ENCODE assay signal across 8 cellular contexts in genomic region chr2:204260162-204260877, GRCh38.
DNase-seq lines count a peak whose midpoint lies in the region; ATAC-seq and TF ChIP-seq lines count a peak whose summit lies in the region.

No MANE protein-coding gene starts in this region.

- DNase-seq in natural killer cell (no peak), HPDE6-E6E7 (ENCODE audit: extremely low spot score) (peak; percentile 22), NT2/D1 (ENCODE audit: low read depth, low spot score) (peak; percentile 80), trophoblast cell (peak; percentile 68 to 83)
- no peak for DNase-seq in natural killer cell treated with Interleukin-12 subunit alpha and Interleukin-12 subunit beta and Interleukin-15 and Interleukin-18, amount 100 ng/mL, for 72 hours (ENCODE audit: low spot score)
- peak; percentile 14 for DNase-seq in activated T-helper 2 cell treated with anti-CD3 and anti-CD28 coated beads, Interferon-gamma antibody, Interleukin-2, Interleukin-4, amounts not matched to agents 10 μg/mL and 5 μg/mL and 100 μg/mL, durations not matched to agents 14 hours and 24 hours and 36 hours (ENCODE audit: low spot score)

- no peaks in the 10 kb centered on the region for H3K4me1 ChIP-seq in NT2/D1 (ENCODE audit: insufficient read depth, insufficient read length)
- peaks cover 0 to 25% (median 0%) of the 10 kb centered on the region in 3 donors for H3K4me1 ChIP-seq in gastroesophageal sphincter
- peaks cover 4 to 10% of the 10 kb centered on the region in 2 experiments for H3K4me1 ChIP-seq in trophoblast cell (ENCODE audit: control insufficient read depth in 1 of 2, insufficient read depth in 2 of 2, low read length in 2 of 2)

- no peak for TF ChIP-seq EP300 in gastroesophageal sphincter (IDR thresholded peaks at IDR 0.05)

- no peak overlapping the region for H3K4me3 ChIP-seq in NT2/D1 (ENCODE audit: insufficient read length, low read depth)
- H3K4me3 ChIP-seq in gastroesophageal sphincter, result no peak overlapping the region
- H3K4me3 ChIP-seq in trophoblast cell (ENCODE audit: low read depth, low read length), result no peak overlapping the region

- H2BK12ac ChIP-seq in trophoblast cell (ENCODE audit: low read length), result no peak overlapping the region

- no peak overlapping the region for H4K91ac ChIP-seq in trophoblast cell (ENCODE audit: low read depth, low read length)

- intact Hi-C loops in natural killer cell (cut with micrococcal nuclease), result no loop called here
- intact Hi-C loops in activated T-helper 2 cell treated with anti-CD3 and anti-CD28 coated beads, Interferon-gamma antibody, Interleukin-2, Interleukin-4, amounts not matched to agents 10 μg/mL and 5 μg/mL and 100 μg/mL, durations not matched to agents 14 hours and 24 hours and 36 hours (cut with micrococcal nuclease), result loop anchor here (2.0 kb wide), 1 partner anchor 116 kb away; no protein-coding TSS in a partner anchor

- H3K27me3 ChIP-seq in NT2/D1 (ENCODE audit: insufficient read depth, insufficient read length) (no peaks in the 10 kb centered on the region), gastroesophageal sphincter (no peaks in the 10 kb centered on the region), trophoblast cell (ENCODE audit: insufficient read depth, low read length) (no peaks in the 10 kb centered on the region)

- no peak overlapping the region for H3K27ac ChIP-seq in gastroesophageal sphincter
- no peak overlapping the region for H3K27ac ChIP-seq in trophoblast cell (ENCODE audit: low read depth, low read length)

- H3K79me2 ChIP-seq in trophoblast cell (ENCODE audit: control insufficient read depth, insufficient read depth, low read length, poor library complexity), result no peaks in the 10 kb centered on the region

- no peaks in the 10 kb centered on the region for H3K36me3 Mint-ChIP-seq in natural killer cell
- H3K36me3 Mint-ChIP-seq in natural killer cell treated with Interleukin-12 subunit alpha and Interleukin-12 subunit beta and Interleukin-15 and Interleukin-18, amount 100 ng/mL, for 72 hours, result no peaks in the 10 kb centered on the region
- H3K36me3 Mint-ChIP-seq in activated T-helper 2 cell treated with anti-CD3 and anti-CD28 coated beads, Interferon-gamma antibody, Interleukin-2, Interleukin-4, amounts not matched to agents 10 μg/mL and 5 μg/mL and 100 μg/mL, durations not matched to agents 14 hours and 24 hours and 36 hours (ENCODE audit: low read depth), result no peaks in the 10 kb centered on the region

- no peaks in the 10 kb centered on the region for H3K9me3 ChIP-seq in NT2/D1 (ENCODE audit: insufficient read depth, low read length)
- no peaks in the 10 kb centered on the region for H3K9me3 ChIP-seq in gastroesophageal sphincter
- no peaks in the 10 kb centered on the region for H3K9me3 ChIP-seq in trophoblast cell (ENCODE audit: insufficient read depth, low read depth, low read length)

- no peak overlapping the region for H2AK5ac ChIP-seq in trophoblast cell (ENCODE audit: low read length)

- H3K14ac ChIP-seq in trophoblast cell (ENCODE audit: low read length), result no peak overlapping the region

- no peak overlapping the region for H3K27ac Mint-ChIP-seq in natural killer cell
- no peak overlapping the region for H3K27ac Mint-ChIP-seq in natural killer cell treated with Interleukin-12 subunit alpha and Interleukin-12 subunit beta and Interleukin-15 and Interleukin-18, amount 100 ng/mL, for 72 hours
- no peak overlapping the region for H3K27ac Mint-ChIP-seq in activated T-helper 2 cell treated with anti-CD3 and anti-CD28 coated beads, Interferon-gamma antibody, Interleukin-2, Interleukin-4, amounts not matched to agents 10 μg/mL and 5 μg/mL and 100 μg/mL, durations not matched to agents 14 hours and 24 hours and 36 hours

- peaks cover 20 to 51% of the 10 kb centered on the region in 2 donors for H3K27me3 Mint-ChIP-seq in natural killer cell (ENCODE audit: low read depth in 2 of 2)
- peaks cover 32 to 38% of the 10 kb centered on the region in 2 donors for H3K27me3 Mint-ChIP-seq in natural killer cell treated with Interleukin-12 subunit alpha and Interleukin-12 subunit beta and Interleukin-15 and Interleukin-18, amount 100 ng/mL, for 72 hours
- peaks cover 53% of the 10 kb centered on the region for H3K27me3 Mint-ChIP-seq in activated T-helper 2 cell treated with anti-CD3 and anti-CD28 coated beads, Interferon-gamma antibody, Interleukin-2, Interleukin-4, amounts not matched to agents 10 μg/mL and 5 μg/mL and 100 μg/mL, durations not matched to agents 14 hours and 24 hours and 36 hours (ENCODE audit: low read depth)

- H3K79me1 ChIP-seq in trophoblast cell (ENCODE audit: low read length), result no peaks in the 10 kb centered on the region

- H3K23ac ChIP-seq in trophoblast cell (ENCODE audit: low read length), result no peak overlapping the region

- TF ChIP-seq CTCF in natural killer cell (IDR thresholded peaks at IDR 0.05) (peak; percentile 42), gastroesophageal sphincter (IDR thresholded peaks at IDR 0.05) (peak; percentile 63 to 82 (median 78))

- TF ChIP-seq POLR2A in gastroesophageal sphincter (IDR thresholded peaks at IDR 0.05), result no peak

- no peak overlapping the region for H3K4me3 Mint-ChIP-seq in natural killer cell
- no peak overlapping the region for H3K4me3 Mint-ChIP-seq in natural killer cell treated with Interleukin-12 subunit alpha and Interleukin-12 subunit beta and Interleukin-15 and Interleukin-18, amount 100 ng/mL, for 72 hours
- no peak overlapping the region for H3K4me3 Mint-ChIP-seq in activated T-helper 2 cell treated with anti-CD3 and anti-CD28 coated beads, Interferon-gamma antibody, Interleukin-2, Interleukin-4, amounts not matched to agents 10 μg/mL and 5 μg/mL and 100 μg/mL, durations not matched to agents 14 hours and 24 hours and 36 hours (ENCODE audit: low read depth)

- H3K4me2 ChIP-seq in trophoblast cell (ENCODE audit: low read length), result no peak overlapping the region

- H3K4ac ChIP-seq in trophoblast cell (ENCODE audit: low read depth, low read length), result no peak overlapping the region

- H2BK5ac ChIP-seq in trophoblast cell (ENCODE audit: low read depth, low read length, poor library complexity), result no peak overlapping the region

- 33 to 41% methylated on average over 9 of the region's 9 CpGs for WGBS in gastroesophageal sphincter (ENCODE audit: low coverage in 1 of 2), 2 donors
- WGBS in trophoblast cell (ENCODE audit: extremely low coverage, insufficient coverage, insufficient read length), result no CpG with 5 or more reads among the region's 9 CpGs

- no peaks in the 10 kb centered on the region for H3K9me3 Mint-ChIP-seq in natural killer cell
- no peaks in the 10 kb centered on the region for H3K9me3 Mint-ChIP-seq in natural killer cell treated with Interleukin-12 subunit alpha and Interleukin-12 subunit beta and Interleukin-15 and Interleukin-18, amount 100 ng/mL, for 72 hours
- no peaks in the 10 kb centered on the region for H3K9me3 Mint-ChIP-seq in activated T-helper 2 cell treated with anti-CD3 and anti-CD28 coated beads, Interferon-gamma antibody, Interleukin-2, Interleukin-4, amounts not matched to agents 10 μg/mL and 5 μg/mL and 100 μg/mL, durations not matched to agents 14 hours and 24 hours and 36 hours

- H3K36me3 ChIP-seq in NT2/D1 (ENCODE audit: insufficient read depth, insufficient read length, low read length) (no peaks in the 10 kb centered on the region), gastroesophageal sphincter (no peaks in the 10 kb centered on the region), trophoblast cell (ENCODE audit: control insufficient read depth in 1 of 2, insufficient read depth in 2 of 2, low read length in 2 of 2) (no peaks in the 10 kb centered on the region)

- no peak overlapping the region for H4K12ac ChIP-seq in trophoblast cell (ENCODE audit: low read depth, low read length)

- ATAC-seq in natural killer cell (peak in 1 of 3 donors; percentile 51), gastroesophageal sphincter (peak; percentile 57), HG03095 (IDR thresholded peaks at IDR 0.05; ENCODE audit: unreplicated experiment) (no peak)
- ATAC-seq in natural killer cell treated with Interleukin-12 subunit alpha and Interleukin-12 subunit beta and Interleukin-15 and Interleukin-18, amount 100 ng/mL, for 72 hours, result no peak

- no peak overlapping the region for H2AFZ ChIP-seq in trophoblast cell (ENCODE audit: insufficient read depth, low read length, poor library complexity)

- no peaks in the 10 kb centered on the region for H3K4me1 Mint-ChIP-seq in natural killer cell
- no peaks in the 10 kb centered on the region for H3K4me1 Mint-ChIP-seq in natural killer cell treated with Interleukin-12 subunit alpha and Interleukin-12 subunit beta and Interleukin-15 and Interleukin-18, amount 100 ng/mL, for 72 hours (ENCODE audit: low read depth in 2 of 2)
- H3K4me1 Mint-ChIP-seq in activated T-helper 2 cell treated with anti-CD3 and anti-CD28 coated beads, Interferon-gamma antibody, Interleukin-2, Interleukin-4, amounts not matched to agents 10 μg/mL and 5 μg/mL and 100 μg/mL, durations not matched to agents 14 hours and 24 hours and 36 hours (ENCODE audit: low read depth), result peaks cover 2% of the 10 kb centered on the region

- no peak overlapping the region for H4K8ac ChIP-seq in trophoblast cell (ENCODE audit: low read depth, low read length)

- no peak overlapping the region for H3K18ac ChIP-seq in trophoblast cell (ENCODE audit: low read length)

- H2BK120ac ChIP-seq in trophoblast cell (ENCODE audit: insufficient read depth, low read length, poor library complexity), result no peak overlapping the region

- no peak overlapping the region for H3K9ac ChIP-seq in NT2/D1 (ENCODE audit: insufficient read length, low read depth)
- no peak overlapping the region for H3K9ac ChIP-seq in trophoblast cell (ENCODE audit: low read length)

Comparison
In these comparisons a context has a peak if more than half of its experiments do, and no peak if none do; other contexts are left out.
1. DNase-seq: peak in HPDE6-E6E7 (single experiment), NT2/D1 (single experiment), activated T-helper 2 cell treated with anti-CD3 and anti-CD28 coated beads, Interferon-gamma antibody, Interleukin-2, Interleukin-4, amounts not matched to agents 10 μg/mL and 5 μg/mL and 100 μg/mL, durations not matched to agents 14 hours and 24 hours and 36 hours (single experiment) and trophoblast cell (2 of 2); none in natural killer cell (single experiment) and natural killer cell treated with Interleukin-12 subunit alpha and Interleukin-12 subunit beta and Interleukin-15 and Interleukin-18, amount 100 ng/mL, for 72 hours (single experiment).